ENCODE assay signal across 8 cellular contexts in genomic region chr2:141113301-141113700, GRCh38.
"Had no signal": no experiment of that assay in that cellular context is flagged by ENCODE, and none has a peak within 500 bp of the region (broad histone marks: within the 10 kb centered on the region; RNA-seq: fewer than 3 reads in every experiment).

No MANE protein-coding gene starts in this region.

- H3K4me3 ChIP-seq: HAP-1, K562 had no signal

- H3K9me3 ChIP-seq: HAP-1 had no signal

- DNase-seq: GOT3, H7, HFFc6, IMR-90, KG1 had no signal

- H3K27ac ChIP-seq: HL-60 had no signal

- H3K36me3 ChIP-seq: HAP-1 had no signal
